8 cellular contexts compared by ENCODE assay signal in the genomic region with DNA sequence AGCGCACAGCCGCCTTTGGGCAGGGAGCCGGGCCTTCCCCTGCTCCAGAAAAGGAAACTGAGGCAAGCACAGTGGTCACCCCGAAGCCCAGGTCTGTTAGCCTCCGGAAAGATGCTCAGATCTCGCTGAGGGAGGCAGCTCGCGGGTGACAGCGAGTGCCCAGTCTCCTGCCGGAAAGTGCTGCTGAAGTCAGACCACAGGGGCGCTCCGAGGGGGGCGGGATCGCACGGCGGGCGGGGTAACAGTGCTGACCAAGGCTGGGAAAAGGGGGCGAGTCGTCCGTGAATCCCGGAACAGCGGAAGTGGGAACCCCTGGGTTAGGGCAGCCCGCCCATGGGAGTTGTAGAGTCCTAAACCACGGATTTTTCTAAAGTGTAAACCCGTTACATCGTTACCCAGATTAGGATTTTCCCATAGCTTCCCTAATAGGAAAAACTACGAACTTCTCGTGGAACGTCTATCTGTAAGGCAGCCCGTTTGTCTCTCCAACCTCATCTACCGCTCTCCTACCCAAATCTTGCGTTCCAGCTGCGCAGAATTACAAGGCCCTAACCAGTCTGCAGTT. TPM values are rescaled to one million over a fixed set of nuclear protein-coding genes. Genes with fewer than 3 reads are reported as not detected.
DNase-seq lines count a peak whose midpoint lies in the region; ATAC-seq and TF ChIP-seq lines count a peak whose summit lies in the region.

No MANE protein-coding gene starts in this region.

- no peaks in the 10 kb centered on the region for H3F3A ChIP-seq in Loucy (ENCODE audit: low read depth)

- H3K9me2 ChIP-seq in Loucy (replicated peaks; ENCODE audit: low read depth, low read length): no peaks in the 10 kb centered on the region

- H3K27me3 ChIP-seq in Loucy (ENCODE audit: insufficient read depth, low read length, poor library complexity, severe bottlenecking) (no peaks in the 10 kb centered on the region), fibroblast of lung (ENCODE audit: control insufficient read depth, insufficient read depth, low read length) (no peaks in the 10 kb centered on the region), upper lobe of right lung (no peaks in the 10 kb centered on the region)
- H3K27me3 ChIP-seq in naive thymus-derived CD4-positive, alpha-beta T cell (ENCODE audit: control insufficient read depth in 2 of 2, insufficient read depth in 2 of 2, low read length in 2 of 2): no peaks in the 10 kb centered on the region

- POLR2A ChIA-PET in activated CD8-positive, alpha-beta T cell treated with anti-CD3 and anti-CD28 coated beads, Interleukin-2, amount 10 ng/mL, durations not matched to agents 7 days and 5 days (lab: Charles Lee): interaction anchor here (0.7 to 2.6 kb wide), 9 partner anchors 8 to 204 kb away, joined by 3 to 9 read pairs (median 3); a partner anchor contains a TSS
- POLR2A ChIA-PET in naive thymus-derived CD4-positive, alpha-beta T cell (lab: Charles Lee): interaction anchor here (0.7 to 2.3 kb wide), 9 partner anchors 11 to 631 kb away, joined by 3 to 15 read pairs (median 4); a partner anchor contains a TSS

- H4K20me1 ChIP-seq in Loucy (ENCODE audit: insufficient read depth, low read length, poor library complexity, severe bottlenecking): no peaks in the 10 kb centered on the region
- H4K20me1 ChIP-seq in fibroblast of lung (ENCODE audit: control insufficient read depth, extremely low read depth, insufficient read depth, low read length): no peaks in the 10 kb centered on the region

- H3K9ac ChIP-seq in Loucy (ENCODE audit: low read depth, low read length, poor library complexity, severe bottlenecking) (peak overlapping the region; percentile 85), fibroblast of lung (ENCODE audit: insufficient read depth, low read length) (peak overlapping the region; percentile 82)

- H3K9me3 ChIP-seq in Loucy (ENCODE audit: insufficient read depth, low read depth, low read length) (no peaks in the 10 kb centered on the region), fibroblast of lung (ENCODE audit: control insufficient read depth, insufficient read depth, low read depth, low read length) (no peaks in the 10 kb centered on the region), upper lobe of right lung (no peaks in the 10 kb centered on the region)
- no peaks in the 10 kb centered on the region for H3K9me3 ChIP-seq in naive thymus-derived CD4-positive, alpha-beta T cell (ENCODE audit: control insufficient read depth in 2 of 3, low read length in 3 of 3)

- H3K27ac Mint-ChIP-seq in activated CD8-positive, alpha-beta T cell treated with anti-CD3 and anti-CD28 coated beads, Interleukin-2, amount 10 ng/mL, durations not matched to agents 7 days and 5 days: peak overlapping the region; percentile 65
- peak overlapping the region; percentile 58 to 92 (median 90) for H3K27ac Mint-ChIP-seq in naive thymus-derived CD4-positive, alpha-beta T cell

- H3K4me2 ChIP-seq in Loucy (ENCODE audit: low read depth, low read length, poor library complexity, severe bottlenecking) (peak overlapping the region; percentile 84), fibroblast of lung (ENCODE audit: extremely low read depth, insufficient read depth, low read length) (peak overlapping the region; percentile 86)

- H3K27me3 Mint-ChIP-seq in activated CD8-positive, alpha-beta T cell treated with anti-CD3 and anti-CD28 coated beads, Interleukin-2, amount 10 ng/mL, durations not matched to agents 7 days and 5 days (ENCODE audit: low read depth): peaks cover 2% of the 10 kb centered on the region
- H3K27me3 Mint-ChIP-seq in naive thymus-derived CD4-positive, alpha-beta T cell: no peaks in the 10 kb centered on the region

- H3K79me2 ChIP-seq in Loucy (ENCODE audit: insufficient read depth, low read length) (peaks cover 30% of the 10 kb centered on the region; the same call in 1 of the 2 replicates), fibroblast of lung (ENCODE audit: control insufficient read depth, insufficient read depth, low read length) (peaks cover 11% of the 10 kb centered on the region)

- H3K27ac ChIP-seq in fibroblast of lung (ENCODE audit: insufficient read depth, low read length): peak overlapping the region; percentile 96
- H3K27ac ChIP-seq in naive thymus-derived CD4-positive, alpha-beta T cell (ENCODE audit: low read depth, low read length): peak overlapping the region; percentile 77
- H3K27ac ChIP-seq in upper lobe of right lung: peak overlapping the region; percentile 95

- peaks cover 13% of the 10 kb centered on the region for H3K36me3 Mint-ChIP-seq in activated CD8-positive, alpha-beta T cell treated with anti-CD3 and anti-CD28 coated beads, Interleukin-2, amount 10 ng/mL, durations not matched to agents 7 days and 5 days (ENCODE audit: low read depth)
- H3K36me3 Mint-ChIP-seq in naive thymus-derived CD4-positive, alpha-beta T cell: peaks cover 0 to 17% (median 4%) of the 10 kb centered on the region in 5 donors

- H3K36me3 ChIP-seq in Loucy (ENCODE audit: insufficient read depth, low read length): no peaks in the 10 kb centered on the region
- H3K36me3 ChIP-seq in fibroblast of lung (ENCODE audit: control insufficient read depth, insufficient read depth, low read length): peaks cover 7% of the 10 kb centered on the region
- H3K36me3 ChIP-seq in naive thymus-derived CD4-positive, alpha-beta T cell (ENCODE audit: control insufficient read depth in 2 of 3, insufficient read depth in 3 of 3, low read length in 3 of 3): peaks cover 0 to 8% (median 0%) of the 10 kb centered on the region in 3 experiments
- no peaks in the 10 kb centered on the region for H3K36me3 ChIP-seq in upper lobe of right lung

- H3K4me3 ChIP-seq in Loucy (ENCODE audit: low read length, poor library complexity, severe bottlenecking) (peak overlapping the region; percentile 93), fibroblast of lung (replicated peaks in 1 of 4; ENCODE audit: control extremely low read depth in 1 of 4, insufficient read depth in 1 of 4, low read depth in 3 of 4, low read length in 4 of 4) (peak overlapping the region; percentile 63 to 92 (median 78)), upper lobe of right lung (peak overlapping the region; percentile 96)
- H3K4me3 ChIP-seq in naive thymus-derived CD4-positive, alpha-beta T cell (ENCODE audit: low read length): peak overlapping the region; percentile 72

- H3K9me3 Mint-ChIP-seq in activated CD8-positive, alpha-beta T cell treated with anti-CD3 and anti-CD28 coated beads, Interleukin-2, amount 10 ng/mL, durations not matched to agents 7 days and 5 days (ENCODE audit: insufficient read depth): no peaks in the 10 kb centered on the region
- peaks cover 0 to 4% (median 0%) of the 10 kb centered on the region in 11 donors for H3K9me3 Mint-ChIP-seq in naive thymus-derived CD4-positive, alpha-beta T cell

- DNase-seq in NK-92 treated with Interleukin-12 subunit alpha and Interleukin-12 subunit beta, amount 100 ng/mL, for 24 hours (lab: John Stamatoyannopoulos, UW): peak; percentile 34
- DNase-seq in NK-92 (lab: John Stamatoyannopoulos, UW; ENCODE audit: unreplicated experiment) (no peak), HCEC 1CT (peak; percentile 68), fibroblast of lung (ENCODE audit: low read depth in 2 of 2) (peak; percentile 72 to 76), upper lobe of right lung (peak; percentile 83)
- peak; percentile 57 for DNase-seq in activated CD8-positive, alpha-beta T cell treated with anti-CD3 and anti-CD28 coated beads, Interleukin-2, amount 10 ng/mL, durations not matched to agents 7 days and 5 days
- peak in 2 of 9 donors; percentile 48 to 54 for DNase-seq in naive thymus-derived CD4-positive, alpha-beta T cell

- peak overlapping the region; percentile 83 for H3K4me3 Mint-ChIP-seq in activated CD8-positive, alpha-beta T cell treated with anti-CD3 and anti-CD28 coated beads, Interleukin-2, amount 10 ng/mL, durations not matched to agents 7 days and 5 days
- peak overlapping the region; percentile 82 to 93 (median 88) for H3K4me3 Mint-ChIP-seq in naive thymus-derived CD4-positive, alpha-beta T cell

- H3K4me1 ChIP-seq in Loucy (ENCODE audit: insufficient read depth, low read length, poor library complexity, severe bottlenecking): peaks cover 33% of the 10 kb centered on the region
- no peaks in the 10 kb centered on the region for H3K4me1 ChIP-seq in fibroblast of lung (ENCODE audit: control insufficient read depth, extremely low read depth, insufficient read depth, low read length)
- H3K4me1 ChIP-seq in naive thymus-derived CD4-positive, alpha-beta T cell (ENCODE audit: control insufficient read depth in 2 of 2, insufficient read depth in 2 of 2, low read length in 2 of 2): peaks cover 15 to 21% of the 10 kb centered on the region in 2 donors
- H3K4me1 ChIP-seq in upper lobe of right lung: peaks cover 16% of the 10 kb centered on the region

- H3K4me1 Mint-ChIP-seq in activated CD8-positive, alpha-beta T cell treated with anti-CD3 and anti-CD28 coated beads, Interleukin-2, amount 10 ng/mL, durations not matched to agents 7 days and 5 days (ENCODE audit: low read depth): peaks cover 22% of the 10 kb centered on the region
- H3K4me1 Mint-ChIP-seq in naive thymus-derived CD4-positive, alpha-beta T cell: peaks cover 21 to 52% (median 45%) of the 10 kb centered on the region in 7 donors

- intact Hi-C loops in naive thymus-derived CD4-positive, alpha-beta T cell (cut with micrococcal nuclease): loop anchor here (1.0 to 2.0 kb wide), 8 partner anchors 32 to 568 kb away; a partner anchor contains a TSS
- intact Hi-C loops in upper lobe of right lung (cut with DNase I): no loop called here

- CTCF ChIA-PET in activated CD8-positive, alpha-beta T cell treated with anti-CD3 and anti-CD28 coated beads, Interleukin-2, amount 10 ng/mL, durations not matched to agents 7 days and 5 days (lab: Charles Lee): interaction anchor here (1.6 kb wide), 1 partner anchor 129 kb away, joined by 5 read pairs; no protein-coding TSS in a partner anchor
- CTCF ChIA-PET in naive thymus-derived CD4-positive, alpha-beta T cell (lab: Charles Lee): interaction anchor here (1.0 kb wide), 2 partner anchors 13 to 127 kb away, joined by 3 read pairs; no protein-coding TSS in a partner anchor

- TF ChIP-seq CTCF in Loucy (conservative IDR thresholded peaks at IDR 0.05; ENCODE audit: low read length): no peak
- TF ChIP-seq CTCF in fibroblast of lung (conservative IDR thresholded peaks at IDR 0.05 in 1 of 2, IDR thresholded peaks at IDR 0.05 in 1 of 2; ENCODE audit: low read depth in 1 of 2, low read length in 2 of 2): no peak
- no peak for TF ChIP-seq CTCF in upper lobe of right lung (IDR thresholded peaks at IDR 0.05)

- H2AFZ ChIP-seq in Loucy (ENCODE audit: low read length) (peak overlapping the region; percentile 80), fibroblast of lung (ENCODE audit: low read length) (peak overlapping the region; percentile 78)

- ATAC-seq in activated CD8-positive, alpha-beta T cell treated with anti-CD3 and anti-CD28 coated beads, Interleukin-2, amount 10 ng/mL, durations not matched to agents 7 days and 5 days: peak; percentile 52
- peak; percentile 23 for ATAC-seq in naive thymus-derived CD4-positive, alpha-beta T cell
- ATAC-seq in upper lobe of right lung: peak; percentile 52

RNA-seq across cellular contexts. Expression of a gene that starts 0.5 kb away (rescaled TPM):
- 10 to 100 TPM; 47.0 to 55.2 TPM for total RNA-seq in activated CD8-positive, alpha-beta T cell treated with anti-CD3 and anti-CD28 coated beads, Interleukin-2, amount 10 ng/mL, durations not matched to agents 7 days and 5 days
- total RNA-seq in fibroblast of lung (46.1 and 48.5 TPM in 2 replicates), upper lobe of right lung (34.8 TPM)
- polyA plus RNA-seq in fibroblast of lung: 32.2 and 32.9 TPM in 2 replicates
- 41.1 and 41.6 TPM in 2 replicates for polyA plus RNA-seq in fibroblast of lung (2012)
- 53.3 and 85.6 TPM in 2 replicates for polyA minus RNA-seq in fibroblast of lung (ENCODE audit: low replicate concordance)
- 10 to 100 TPM; 45.5 to 62.4 (median 56.1) TPM for total RNA-seq in naive thymus-derived CD4-positive, alpha-beta T cell
- polyA plus RNA-seq in naive thymus-derived CD4-positive, alpha-beta T cell: 10 to 100 TPM; 25.0 to 43.3 TPM

RNA-seq across cellular contexts. Expression of a gene that starts 0.6 kb away (rescaled TPM):
- 10 to 100 TPM; 17.3 to 17.9 TPM for total RNA-seq in activated CD8-positive, alpha-beta T cell treated with anti-CD3 and anti-CD28 coated beads, Interleukin-2, amount 10 ng/mL, durations not matched to agents 7 days and 5 days
- total RNA-seq in fibroblast of lung: 26.4 and 36.0 TPM in 2 replicates
- polyA plus RNA-seq in fibroblast of lung: 10.3 and 16.4 TPM in 2 replicates
- polyA plus RNA-seq in fibroblast of lung (2012): 18.2 and 26.9 TPM in 2 replicates
- polyA minus RNA-seq in fibroblast of lung (ENCODE audit: low replicate concordance): 13.2 and 14.3 TPM in 2 replicates
- 100 to 1,000 TPM in 1 of 5 experiments, 10 to 100 TPM in 4; 27.8 to 105 (median 72.5) TPM for total RNA-seq in naive thymus-derived CD4-positive, alpha-beta T cell
- 10 to 100 TPM; 23.6 to 27.3 TPM for polyA plus RNA-seq in naive thymus-derived CD4-positive, alpha-beta T cell
- total RNA-seq in upper lobe of right lung: 44.3 TPM

RNA-seq across cellular contexts. Expression of a gene that starts 24.9 kb away (rescaled TPM):
- total RNA-seq in activated CD8-positive, alpha-beta T cell treated with anti-CD3 and anti-CD28 coated beads, Interleukin-2, amount 10 ng/mL, durations not matched to agents 7 days and 5 days: not detected
- total RNA-seq in fibroblast of lung: under 0.01 TPM in 1 of 2 replicates, not detected in the other
- 0.03 TPM in 1 of 2 replicates, not detected in the other for polyA plus RNA-seq in fibroblast of lung
- polyA plus RNA-seq in fibroblast of lung (2012): not detected in 2 replicates
- polyA minus RNA-seq in fibroblast of lung (ENCODE audit: low replicate concordance): not detected in 2 replicates
- not detected for total RNA-seq in naive thymus-derived CD4-positive, alpha-beta T cell
- not detected for polyA plus RNA-seq in naive thymus-derived CD4-positive, alpha-beta T cell
- not detected for total RNA-seq in upper lobe of right lung

RNA-seq across cellular contexts. Expression of a gene that starts 26.3 kb away (rescaled TPM):
- total RNA-seq in activated CD8-positive, alpha-beta T cell treated with anti-CD3 and anti-CD28 coated beads, Interleukin-2, amount 10 ng/mL, durations not matched to agents 7 days and 5 days: not detected
- total RNA-seq in fibroblast of lung: not detected in 2 replicates
- 0.36 and 0.57 TPM in 2 replicates for polyA plus RNA-seq in fibroblast of lung
- 0.60 and 1.4 TPM in 2 replicates for polyA plus RNA-seq in fibroblast of lung (2012)
- polyA minus RNA-seq in fibroblast of lung (ENCODE audit: low replicate concordance): 2.1 TPM in 1 of 2 replicates, not detected in the other
- total RNA-seq in naive thymus-derived CD4-positive, alpha-beta T cell: not detected
- not detected for polyA plus RNA-seq in naive thymus-derived CD4-positive, alpha-beta T cell
- not detected for total RNA-seq in upper lobe of right lung

RNA-seq across cellular contexts. Expression of a gene that starts 32.2 kb away (rescaled TPM):
- total RNA-seq in activated CD8-positive, alpha-beta T cell treated with anti-CD3 and anti-CD28 coated beads, Interleukin-2, amount 10 ng/mL, durations not matched to agents 7 days and 5 days: 10 to 100 TPM; 58.5 to 60.9 TPM
- 22.3 and 27.9 TPM in 2 replicates for total RNA-seq in fibroblast of lung
- 106 and 127 TPM in 2 replicates for polyA plus RNA-seq in fibroblast of lung
- polyA plus RNA-seq in fibroblast of lung (2012): 44.5 and 49.4 TPM in 2 replicates
- 56.0 and 63.2 TPM in 2 replicates for polyA minus RNA-seq in fibroblast of lung (ENCODE audit: low replicate concordance)
- 10 to 100 TPM; 68.0 to 86.6 (median 81.2) TPM for total RNA-seq in naive thymus-derived CD4-positive, alpha-beta T cell
- polyA plus RNA-seq in naive thymus-derived CD4-positive, alpha-beta T cell: 10 to 100 TPM; 27.5 to 41.7 TPM
- 69.6 TPM for total RNA-seq in upper lobe of right lung
